Comparison of ENCODE assay signal across 20 cellular contexts in the genomic region with DNA sequence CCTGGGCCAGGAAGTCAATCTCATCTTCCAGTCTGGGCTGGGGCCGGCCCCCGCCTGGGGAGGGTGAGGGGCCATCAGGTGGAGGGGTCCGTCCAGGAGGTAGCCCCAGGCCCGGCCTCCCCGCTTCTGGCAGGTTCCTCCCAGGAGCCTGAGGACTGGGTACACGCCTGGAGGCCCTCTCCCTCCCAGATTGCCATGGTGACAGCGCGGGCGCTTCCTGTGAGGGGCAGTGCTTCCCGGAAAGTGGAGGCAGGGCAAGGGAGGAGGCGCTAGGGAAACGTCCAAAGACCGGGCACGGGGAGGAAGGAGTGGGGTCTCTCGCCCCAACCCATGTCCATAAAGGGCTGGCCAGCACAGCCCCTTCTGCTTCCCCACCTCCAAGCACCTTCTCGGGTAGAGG. TPM values are rescaled to one million over a fixed set of nuclear protein-coding genes. Genes with fewer than 3 reads are reported as not detected.
A peak's percentile ranks its signal among the peaks of the same experiment; 100 is the strongest.
DNase-seq lines count a peak whose midpoint lies in the region; ATAC-seq and TF ChIP-seq lines count a peak whose summit lies in the region.
"Had no signal": no experiment of that assay in that cellular context is flagged by ENCODE, and none has a peak within 500 bp of the region (broad histone marks: within the 10 kb centered on the region; RNA-seq: fewer than 3 reads in every experiment).

No MANE protein-coding gene starts in this region.

- H3K9ac ChIP-seq in endocrine pancreas (ENCODE audit: control insufficient read depth, insufficient read depth, low read length), result peak overlapping the region; percentile 35

- DNase-seq in breast epithelium (ENCODE audit: low spot score in 2 of 2) (no peak), MCF 10A (ENCODE audit: unreplicated experiment) (no peak), lower lobe of right lung (no peak), OCI-LY7 (ENCODE audit: low spot score) (no peak)
- DNase-seq: CD8-positive, alpha-beta T cell; DND-41; GDM1; NCI-H1436 treated with DMSO at 0.1 percent for 48 hours; NCI-H2081; NCI-H345; NCI-H69; Peyer's patch; SHP77 had no signal

- H3K36me3 Mint-ChIP-seq in MCF 10A (ENCODE audit: insufficient read depth, unreplicated experiment), result peaks cover 17% of the 10 kb centered on the region
- H3K36me3 Mint-ChIP-seq: CD8-positive, alpha-beta T cell; IgD-negative memory B cell had no signal

- H3K4me3 Mint-ChIP-seq in MCF 10A (ENCODE audit: unreplicated experiment), result no peak overlapping the region
- H3K4me3 Mint-ChIP-seq: CD8-positive, alpha-beta T cell; IgD-negative memory B cell had no signal

- H2AFZ ChIP-seq in OCI-LY7 (ENCODE audit: low read length), result no peak overlapping the region

- no peak for TF ChIP-seq POLR2A in breast epithelium (IDR thresholded peaks at IDR 0.05)

- CTCF ChIA-PET in MCF 10A (lab: Yijun Ruan, JAX), result no interaction called here
- CTCF ChIA-PET in OCI-LY7 (lab: Charles Lee; ENCODE audit: unreplicated experiment), result no interaction called here

- H3K79me2 ChIP-seq in OCI-LY7 (ENCODE audit: insufficient read depth, low read depth, low read length), result no peaks in the 10 kb centered on the region

- ATAC-seq in lower lobe of right lung (peak in 1 of 2 donors; percentile 17), HG03342 (IDR thresholded peaks at IDR 0.05; ENCODE audit: unreplicated experiment) (no peak), GM18907 (IDR thresholded peaks at IDR 0.05; ENCODE audit: unreplicated experiment) (no peak), HG03039 (IDR thresholded peaks at IDR 0.05; ENCODE audit: unreplicated experiment) (no peak)
- ATAC-seq: CD8-positive, alpha-beta T cell; HCT116 had no signal

- H3K27me3 ChIP-seq in breast epithelium, result no peaks in the 10 kb centered on the region
- H3K27me3 ChIP-seq in endocrine pancreas (ENCODE audit: control insufficient read depth, insufficient read depth, low read length), result no peaks in the 10 kb centered on the region
- H3K27me3 ChIP-seq in lower lobe of right lung (ENCODE audit: low read depth), result peaks cover 26% of the 10 kb centered on the region

- TF ChIP-seq CTCF in breast epithelium (IDR thresholded peaks at IDR 0.05) (no peak), MCF 10A (IDR thresholded peaks at IDR 0.05; ENCODE audit: unreplicated experiment) (no peak), lower lobe of right lung (IDR thresholded peaks at IDR 0.05) (no peak), OCI-LY7 (conservative IDR thresholded peaks at IDR 0.05; ENCODE audit: low read length) (no peak)

- H3K9me2 ChIP-seq in OCI-LY7 (ENCODE audit: insufficient read depth, low read length), result no peaks in the 10 kb centered on the region

- H3K27ac Mint-ChIP-seq in MCF 10A (ENCODE audit: low read depth, unreplicated experiment), result no peak overlapping the region
- H3K27ac Mint-ChIP-seq: CD8-positive, alpha-beta T cell; IgD-negative memory B cell had no signal

- H4K20me1 ChIP-seq in OCI-LY7 (ENCODE audit: insufficient read depth, low read length), result 0 out of 2 replicates have a peak, but pooled peaks cover 3% of the 10 kb centered on the region

- H3K4me3 ChIP-seq in breast epithelium, result peak overlapping the region in 2 of 3 donors; percentile 17 to 41
- H3K4me3 ChIP-seq in endocrine pancreas (ENCODE audit: control insufficient read depth, insufficient read depth, low read length), result no peak overlapping the region
- peak overlapping the region; percentile 25 for H3K4me3 ChIP-seq in lower lobe of right lung
- no peak overlapping the region for H3K4me3 ChIP-seq in OCI-LY7 (ENCODE audit: low read depth, low read length, poor library complexity, severe bottlenecking)
- H3K4me3 ChIP-seq: Peyer's patch had no signal

- no peaks in the 10 kb centered on the region for H3K9me3 Mint-ChIP-seq in MCF 10A (ENCODE audit: unreplicated experiment)
- H3K9me3 Mint-ChIP-seq: CD8-positive, alpha-beta T cell; IgD-negative memory B cell had no signal

- H3K27ac ChIP-seq in breast epithelium (no peak overlapping the region), lower lobe of right lung (peak overlapping the region; percentile 46), OCI-LY7 (ENCODE audit: low read depth, low read length, poor library complexity, severe bottlenecking) (no peak overlapping the region)
- H3K27ac ChIP-seq: Peyer's patch had no signal

- H3K36me3 ChIP-seq in breast epithelium, result no peaks in the 10 kb centered on the region
- peaks cover 3% of the 10 kb centered on the region for H3K36me3 ChIP-seq in endocrine pancreas (ENCODE audit: control insufficient read depth, insufficient read depth, low read length)
- H3K36me3 ChIP-seq in lower lobe of right lung, result peaks cover 19% of the 10 kb centered on the region
- no peaks in the 10 kb centered on the region for H3K36me3 ChIP-seq in OCI-LY7 (ENCODE audit: insufficient read depth, low read length)

- H3K4me1 ChIP-seq in breast epithelium (peaks cover 9 to 12% of the 10 kb centered on the region in 2 donors), endocrine pancreas (ENCODE audit: control insufficient read depth, insufficient read depth, low read length) (no peaks in the 10 kb centered on the region), lower lobe of right lung (peaks cover 38% of the 10 kb centered on the region), OCI-LY7 (ENCODE audit: insufficient read depth, low read length, poor library complexity, severe bottlenecking) (peaks cover under 1% of the 10 kb centered on the region)

- no peaks in the 10 kb centered on the region for H3K9me3 ChIP-seq in breast epithelium
- no peaks in the 10 kb centered on the region for H3K9me3 ChIP-seq in endocrine pancreas (ENCODE audit: control insufficient read depth, low read length)
- no peaks in the 10 kb centered on the region for H3K9me3 ChIP-seq in lower lobe of right lung
- H3K9me3 ChIP-seq in OCI-LY7 (ENCODE audit: low read length), result no peaks in the 10 kb centered on the region
- H3K9me3 ChIP-seq: Peyer's patch had no signal

- no peak overlapping the region for H3K4me2 ChIP-seq in OCI-LY7 (ENCODE audit: low read length)

- intact Hi-C loops in breast epithelium (cut with DNase I; ENCODE audit: low total_unique reads) (no loop called here), MCF 10A (cut with micrococcal nuclease) (loop anchor here (10.0 kb wide), 1 partner anchor 184 kb away; the partner anchor contains the start of genes CYSRT1, RNF208 and RNF224), lower lobe of right lung (cut with DNase I) (no loop called here), OCI-LY7 (cut with micrococcal nuclease; ENCODE audit: unreplicated experiment) (no loop called here)

- no peaks in the 10 kb centered on the region for H3K27me3 Mint-ChIP-seq in MCF 10A (ENCODE audit: insufficient read depth, unreplicated experiment)

- POLR2A ChIA-PET in MCF 10A (lab: Yijun Ruan, JAX), result no interaction called here
- POLR2A ChIA-PET in OCI-LY7 (lab: Charles Lee), result no interaction called here

- no peaks in the 10 kb centered on the region for H3K4me1 Mint-ChIP-seq in MCF 10A (ENCODE audit: insufficient read depth, unreplicated experiment)

- BruUV-seq in MCF 10A (replicated peaks; lab: Mats Ljungman, UMichigan) (no TSS peak), OCI-LY7 (replicated peaks; lab: Mats Ljungman, UMichigan) (no TSS peak)

RNA-seq across cellular contexts. Expression of gene NPDC1, which starts 4.8 kb away (rescaled TPM):
- total RNA-seq in breast epithelium, result 10 to 100 TPM; 21.9 to 63.9 (median 63.1) TPM
- 161 and 171 TPM in 2 replicates for total RNA-seq in MCF 10A (2022)
- 124 TPM for total RNA-seq in lower lobe of right lung
- 0.21 and 0.32 TPM in 2 replicates for total RNA-seq in OCI-LY7 (2014; rRNA removed; shearing (Covaris generic))
- 0.38 and 0.39 TPM in 2 replicates for total RNA-seq in OCI-LY7 (2022)

RNA-seq across cellular contexts. Expression of gene FUT7, which starts 9.2 kb away (rescaled TPM):
- total RNA-seq in breast epithelium (not detected), MCF 10A (2022) (0.12 TPM in 1 of 2 replicates, not detected in the other), lower lobe of right lung (1.1 TPM), OCI-LY7 (2022) (0.21 TPM in 1 of 2 replicates, not detected in the other)
- not detected in 2 replicates for total RNA-seq in OCI-LY7 (2014; rRNA removed; shearing (Covaris generic))
- total RNA-seq: A172, Peyer's patch had no signal

RNA-seq across cellular contexts. Expression of gene ENTPD2, which starts 12.7 kb away (rescaled TPM):
- 1 to 10 TPM in 2 of 3 donors, under 1 TPM in 1; 0.16 to 6.7 (median 3.6) TPM for total RNA-seq in breast epithelium
- 13.4 and 31.5 TPM in 2 replicates for total RNA-seq in MCF 10A (2022)
- total RNA-seq in lower lobe of right lung, result 0.62 TPM
- 0.16 TPM in 1 of 2 replicates, not detected in the other for total RNA-seq in OCI-LY7 (2014; rRNA removed; shearing (Covaris generic))
- total RNA-seq in OCI-LY7 (2022), result not detected in 2 replicates
- total RNA-seq: A172; CD8-positive, alpha-beta T cell had no signal

RNA-seq across cellular contexts. Expression of gene ABCA2, which starts 13.1 kb away (rescaled TPM):
- total RNA-seq in breast epithelium, result 10 to 100 TPM; 17.0 to 30.6 (median 18.9) TPM
- 20.0 and 21.7 TPM in 2 replicates for total RNA-seq in MCF 10A (2022)
- 45.0 TPM for total RNA-seq in lower lobe of right lung
- total RNA-seq in OCI-LY7 (2014; rRNA removed; shearing (Covaris generic)), result 2.4 and 4.1 TPM in 2 replicates
- total RNA-seq in OCI-LY7 (2022), result 8.3 and 10.6 TPM in 2 replicates

RNA-seq across cellular contexts. Expression of gene SAPCD2, which starts 29.2 kb away (rescaled TPM):
- total RNA-seq in breast epithelium, result 1 to 10 TPM in 2 of 3 donors, under 1 TPM in 1; 0.96 to 2.9 (median 2.8) TPM
- 5.7 and 15.7 TPM in 2 replicates for total RNA-seq in MCF 10A (2022)
- total RNA-seq in lower lobe of right lung, result 0.86 TPM
- total RNA-seq in OCI-LY7 (2014; rRNA removed; shearing (Covaris generic)), result 65.9 and 74.0 TPM in 2 replicates
- total RNA-seq in OCI-LY7 (2022), result 51.4 and 57.2 TPM in 2 replicates

Comparison
In these comparisons a context has a peak if more than half of its experiments do, and no peak if none do; other contexts are left out.
1. H3K4me3 ChIP-seq: peak in breast epithelium (2 of 3) and lower lobe of right lung (single experiment); none in endocrine pancreas (single experiment) and OCI-LY7 (single experiment).
2. RNA of gene NPDC1, which starts 4.8 kb away (total RNA-seq): 161 to 171 TPM in MCF 10A, 124 TPM in lower lobe of right lung (single experiment) and 21.9 to 63.9 TPM in breast epithelium; 0.21 to 0.39 TPM in OCI-LY7; every median in the first group is over 10 times any median in the second.